ENCODE assay signal across 1 cellular context in genomic region chr19:7535035-7535992, GRCh38.
TF ChIP-seq lines count a peak whose summit lies in the region.

Gene PNPLA6 (plus strand): TSS chr19:7535717. CDS start chr19:7535789, 72 bp downstream.

TF ChIP-seq in GM12878, 131 proteins besides CTCF, POLR2A, EP300 and RAD21 (continued from another document and continues in another):
- TF ChIP-seq CEBPZ (IDR thresholded peaks at IDR 0.05; ENCODE audit: low read depth, low read length) (no peak), ATF2 (IDR thresholded peaks at IDR 0.05; ENCODE audit: low read length) (no peak), CBFB (IDR thresholded peaks at IDR 0.05; ENCODE audit: low read depth) (peak; percentile 10; the same call in 1 of the 2 replicates), PML (IDR thresholded peaks at IDR 0.05; ENCODE audit: low read length) (no peak), ZNF622 (IDR thresholded peaks at IDR 0.05) (no peak), STAT1 (conservative IDR thresholded peaks at IDR 0.05) (peak; percentile 93; the same call in 1 of the 2 replicates), ZNF592 (IDR thresholded peaks at IDR 0.05) (peak; percentile 57; the same call in 1 of the 2 replicates), IRF4 (IDR thresholded peaks at IDR 0.05; ENCODE audit: low read depth, low read length) (no peak), CBX3 (IDR thresholded peaks at IDR 0.05; ENCODE audit: borderline replicate concordance, low read depth) (no peak), MEF2B (IDR thresholded peaks at IDR 0.05; ENCODE audit: partially characterized antibody, poor library complexity, severe bottlenecking) (peak; percentile 24), GABPA (IDR thresholded peaks at IDR 0.05; ENCODE audit: low read depth) (no peak), NFYA (IDR thresholded peaks at IDR 0.05; ENCODE audit: borderline replicate concordance, low read depth, low read length) (no peak), FOXK2 (IDR thresholded peaks at IDR 0.05) (peak; percentile 96), ZBTB11 (CRISPR knock-in tag; IDR thresholded peaks at IDR 0.05) (no peak), LARP7 (IDR thresholded peaks at IDR 0.05) (peak; percentile 96), MLLT1 (IDR thresholded peaks at IDR 0.05) (peak; percentile 45), TCF12 (IDR thresholded peaks at IDR 0.05; ENCODE audit: low read depth, low read length) (0 out of 2 replicates have a peak, but pooled peaks have one; percentile 6), ZNF274 (IDR thresholded peaks at IDR 0.05; ENCODE audit: insufficient read depth, insufficient read length) (no peak), PKNOX1 (IDR thresholded peaks at IDR 0.05) (peak; percentile 55; the same call in 1 of the 2 replicates), BCLAF1 (IDR thresholded peaks at IDR 0.05) (peak; percentile 86), E2F8 (IDR thresholded peaks at IDR 0.05; ENCODE audit: low read depth, partially characterized antibody) (no peak), IKZF2 (IDR thresholded peaks at IDR 0.05) (peak in 1 of 2 experiments; percentile 41; a peak in 1 of 4 replicates), ZBTB40 (IDR thresholded peaks at IDR 0.05; ENCODE audit: borderline replicate concordance) (peak; percentile 64; the same call in 1 of the 2 replicates)
